ENCODE assay signal across 1 cellular context in genomic region chr1:33361553-33362262, GRCh38.
TF ChIP-seq lines count a peak whose summit lies in the region.

No MANE protein-coding gene starts in this region.

TF ChIP-seq in K562, 482 proteins besides CTCF, POLR2A, EP300 and RAD21 (continued from another document and continues in another):
- TF ChIP-seq SRSF3 (IDR thresholded peaks at IDR 0.05; ENCODE audit: insufficient read depth, low read length) (no peak), ZNF347 (CRISPR knock-in tag; IDR thresholded peaks at IDR 0.05; ENCODE audit: low read depth) (no peak), PKNOX1 (IDR thresholded peaks at IDR 0.05) (peak; percentile 60; the same call in 1 of the 2 replicates), PURB (CRISPR knock-in tag; IDR thresholded peaks at IDR 0.05; ENCODE audit: low read depth) (no peak), ETS1 (conservative IDR thresholded peaks at IDR 0.05; ENCODE audit: control insufficient read depth, low read depth, low read length) (no peak), ERF (CRISPR knock-in tag; IDR thresholded peaks at IDR 0.05) (no peak), HDAC3 (IDR thresholded peaks at IDR 0.05; ENCODE audit: borderline replicate concordance, partially characterized antibody) (no peak), FOXJ3 (CRISPR knock-in tag; IDR thresholded peaks at IDR 0.05) (no peak), MLX (CRISPR knock-in tag; conservative IDR thresholded peaks at IDR 0.05) (no peak), ZNF507 (tag; conservative IDR thresholded peaks at IDR 0.05) (no peak), ARID1B (IDR thresholded peaks at IDR 0.05) (peak; percentile 78), KLF13 (tag; IDR thresholded peaks at IDR 0.05; ENCODE audit: borderline replicate concordance, low read depth) (no peak), PHB2 (IDR thresholded peaks at IDR 0.05; ENCODE audit: low read depth) (no peak), COPS2 (conservative IDR thresholded peaks at IDR 0.05) (no peak), HNRNPUL1 (IDR thresholded peaks at IDR 0.05; ENCODE audit: low read length) (no peak), MCM7 (IDR thresholded peaks at IDR 0.05) (no peak), DLX4 (CRISPR knock-in tag; IDR thresholded peaks at IDR 0.05) (no peak), RREB1 (CRISPR knock-in tag; IDR thresholded peaks at IDR 0.05) (no peak), MCM2 (IDR thresholded peaks at IDR 0.05; ENCODE audit: low read depth) (no peak), ZNF12 (CRISPR knock-in tag; IDR thresholded peaks at IDR 0.05) (no peak), CHD2 (IDR thresholded peaks at IDR 0.05; ENCODE audit: low read depth, low read length) (no peak), MLLT1 (IDR thresholded peaks at IDR 0.05) (no peak), RBM14 (IDR thresholded peaks at IDR 0.05; ENCODE audit: borderline replicate concordance, insufficient read depth, low read depth, low read length) (no peak), PHF20 (IDR thresholded peaks at IDR 0.05; ENCODE audit: partially characterized antibody) (no peak), DMBX1 (CRISPR knock-in tag; IDR thresholded peaks at IDR 0.05; ENCODE audit: borderline replicate concordance) (peak; percentile 30; the same call in 1 of the 2 replicates), SMAD3 (CRISPR knock-in tag; conservative IDR thresholded peaks at IDR 0.05) (no peak), EP400 (IDR thresholded peaks at IDR 0.05) (no peak), EGR1 (conservative IDR thresholded peaks at IDR 0.05) (no peak), ASH1L (IDR thresholded peaks at IDR 0.05; ENCODE audit: borderline replicate concordance, low read depth, partially characterized antibody) (no peak), PREB (CRISPR knock-in tag; IDR thresholded peaks at IDR 0.05) (no peak), ZNF592 (IDR thresholded peaks at IDR 0.05) (no peak), NR1H2 (CRISPR knock-in tag; IDR thresholded peaks at IDR 0.05) (no peak), HNRNPL (IDR thresholded peaks at IDR 0.05; ENCODE audit: low read depth, low read length) (no peak), POU5F1 (IDR thresholded peaks at IDR 0.05; ENCODE audit: borderline replicate concordance, low read depth, low read length, partially characterized antibody) (no peak), GMEB1 (CRISPR knock-in tag; IDR thresholded peaks at IDR 0.05) (no peak), ZNF696 (CRISPR knock-in tag; conservative IDR thresholded peaks at IDR 0.05) (no peak), NR3C1 (CRISPR knock-in tag; IDR thresholded peaks at IDR 0.05) (no peak), NR2F6 (CRISPR knock-in tag; IDR thresholded peaks at IDR 0.05) (no peak), KAT2B (IDR thresholded peaks at IDR 0.05; ENCODE audit: low read depth, low read length) (no peak), HDAC1 (IDR thresholded peaks at IDR 0.05) (peak in 1 of 2 experiments; percentile 22; a peak in 2 of 4 replicates), ZNF184 (CRISPR knock-in tag; IDR thresholded peaks at IDR 0.05) (no peak), HNRNPH1 (optimal IDR thresholded peaks at IDR 0.05; ENCODE audit: low read depth, low read length) (no peak), ILK (tag; IDR thresholded peaks at IDR 0.05; ENCODE audit: borderline replicate concordance, low read depth) (no peak), ZBTB33 (CRISPR knock-in tag; IDR thresholded peaks at IDR 0.05) (no peak)
